9 cellular contexts compared by ENCODE assay signal in the genomic region with DNA sequence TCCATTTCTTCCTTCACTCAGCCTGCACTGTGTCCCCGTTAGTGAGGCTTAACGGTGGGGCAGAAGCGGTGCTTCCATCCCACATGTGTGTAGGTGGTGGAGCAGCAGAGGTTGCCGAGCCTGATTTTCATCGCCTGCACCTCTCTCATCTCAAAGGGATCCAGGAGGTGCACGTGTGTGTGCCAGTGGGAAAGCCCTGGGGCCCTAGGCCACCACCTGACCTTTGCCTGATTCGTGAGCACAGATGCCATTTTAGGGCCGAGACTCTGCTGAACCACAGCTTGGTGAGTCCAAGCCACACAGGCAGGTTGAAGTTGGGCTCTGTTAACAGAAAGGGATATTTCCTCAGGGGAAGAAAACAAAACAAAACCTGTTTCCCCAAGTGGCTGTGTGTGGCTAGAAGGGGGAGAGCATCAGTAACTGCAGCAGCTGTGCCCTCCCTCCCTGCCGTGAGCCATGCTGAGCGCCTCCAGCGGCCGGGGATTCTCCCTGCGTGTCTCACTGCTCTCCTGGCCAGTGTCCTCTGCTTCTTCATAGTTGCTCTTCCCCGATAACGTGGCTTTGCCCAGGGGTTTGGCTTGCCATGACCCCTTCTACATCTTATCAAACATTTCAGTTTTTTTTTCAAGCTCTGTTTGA.
A peak's percentile ranks its signal among the peaks of the same experiment; 100 is the strongest.
DNase-seq lines count a peak whose midpoint lies in the region; ATAC-seq and TF ChIP-seq lines count a peak whose summit lies in the region.
"Had no signal": no experiment of that assay in that cellular context is flagged by ENCODE, and none has a peak within 500 bp of the region (broad histone marks: within the 10 kb centered on the region; RNA-seq: fewer than 3 reads in every experiment).

No MANE protein-coding gene starts in this region.

- TF ChIP-seq CTCF in activated B cell treated with CpG ODN at 0.5 μM for 24 hours (IDR thresholded peaks at IDR 0.05): no peak

- POLR2A ChIA-PET in activated B cell treated with CpG ODN at 0.5 μM for 24 hours (lab: Charles Lee): interaction anchor here (1.6 to 2.3 kb wide), 2 partner anchors 82 to 83 kb away, joined by 4 to 10 read pairs; a partner anchor contains a TSS

- peak overlapping the region; percentile 46 for H3K27ac Mint-ChIP-seq in activated B cell treated with CpG ODN at 0.5 μM for 24 hours
- no peak overlapping the region for H3K27ac Mint-ChIP-seq in memory B cell
- no peak overlapping the region for H3K27ac Mint-ChIP-seq in T-helper 2 cell treated with Interferon-gamma antibody and Interleukin-4, amounts not matched to agents 5 μg/mL and 100 μg/mL, for 36 hours

- H3K4me3 Mint-ChIP-seq in activated B cell treated with CpG ODN at 0.5 μM for 24 hours (peak overlapping the region; percentile 4), memory B cell (no peak overlapping the region)
- H3K4me3 Mint-ChIP-seq in T-helper 2 cell treated with Interferon-gamma antibody and Interleukin-4, amounts not matched to agents 5 μg/mL and 100 μg/mL, for 36 hours: no peak overlapping the region

- peak; percentile 65 to 71 for DNase-seq in NCI-H2081 (lab: John Stamatoyannopoulos, UW)
- no peak for DNase-seq in NCI-H2081 treated with DMSO at 0.1 percent for 48 hours (lab: John Stamatoyannopoulos, UW)
- no peak for DNase-seq in activated B cell treated with CpG ODN at 0.5 μM for 24 hours
- no peak for DNase-seq in memory B cell (ENCODE audit: low spot score in 2 of 2)
- DNase-seq in T-helper 2 cell treated with Interferon-gamma antibody and Interleukin-4, amounts not matched to agents 5 μg/mL and 100 μg/mL, for 36 hours (ENCODE audit: low spot score): no peak
- no peak for DNase-seq in T-helper 9 cell
- no peak for DNase-seq in left colon

- H3K27me3 Mint-ChIP-seq in activated B cell treated with CpG ODN at 0.5 μM for 24 hours: no peaks in the 10 kb centered on the region
- H3K27me3 Mint-ChIP-seq in memory B cell: no peaks in the 10 kb centered on the region
- no peaks in the 10 kb centered on the region for H3K27me3 Mint-ChIP-seq in T-helper 2 cell treated with Interferon-gamma antibody and Interleukin-4, amounts not matched to agents 5 μg/mL and 100 μg/mL, for 36 hours (ENCODE audit: low read depth)

- intact Hi-C loops in activated B cell treated with CpG ODN at 0.5 μM for 24 hours (cut with micrococcal nuclease): loop anchor here (5.0 kb wide), 3 partner anchors 50 to 115 kb away; no protein-coding TSS in a partner anchor
- intact Hi-C loops in left colon (cut with DNase I, micrococcal nuclease): no loop called here

- CTCF ChIA-PET in activated B cell treated with CpG ODN at 0.5 μM for 24 hours (lab: Charles Lee): interaction anchor here (0.7 to 2.5 kb wide), 9 partner anchors 19 to 117 kb away, joined by 3 to 11 read pairs (median 5); a partner anchor contains a TSS

- H3K9me3 Mint-ChIP-seq in activated B cell treated with CpG ODN at 0.5 μM for 24 hours (peaks cover 3% of the 10 kb centered on the region), memory B cell (peaks cover 5% of the 10 kb centered on the region)
- H3K9me3 Mint-ChIP-seq in T-helper 2 cell treated with Interferon-gamma antibody and Interleukin-4, amounts not matched to agents 5 μg/mL and 100 μg/mL, for 36 hours: peaks cover 8% of the 10 kb centered on the region

- ATAC-seq in HG02678 (IDR thresholded peaks at IDR 0.05; ENCODE audit: unreplicated experiment): peak; percentile 93
- ATAC-seq in activated B cell treated with CpG ODN at 0.5 μM for 24 hours (ENCODE audit: low read depth): peak; percentile 91
- peak; percentile 55 for ATAC-seq in memory B cell (ENCODE audit: low read depth)
- no peak for ATAC-seq in left colon
- ATAC-seq: A549 had no signal

- H3K4me1 Mint-ChIP-seq in activated B cell treated with CpG ODN at 0.5 μM for 24 hours (peaks cover 45% of the 10 kb centered on the region), memory B cell (peaks cover 21% of the 10 kb centered on the region)
- no peaks in the 10 kb centered on the region for H3K4me1 Mint-ChIP-seq in T-helper 2 cell treated with Interferon-gamma antibody and Interleukin-4, amounts not matched to agents 5 μg/mL and 100 μg/mL, for 36 hours (ENCODE audit: low read depth)

- peaks cover 43% of the 10 kb centered on the region for H3K36me3 Mint-ChIP-seq in activated B cell treated with CpG ODN at 0.5 μM for 24 hours (ENCODE audit: low read depth)
- H3K36me3 Mint-ChIP-seq in memory B cell: peaks cover 25% of the 10 kb centered on the region
- peaks cover 13% of the 10 kb centered on the region for H3K36me3 Mint-ChIP-seq in T-helper 2 cell treated with Interferon-gamma antibody and Interleukin-4, amounts not matched to agents 5 μg/mL and 100 μg/mL, for 36 hours (ENCODE audit: low read depth)

Comparison
In these comparisons a context has a peak if more than half of its experiments do, and no peak if none do; other contexts are left out.
1. DNase-seq: peak in NCI-H2081 (2 of 2); none in NCI-H2081 treated with DMSO at 0.1 percent for 48 hours (single experiment), activated B cell treated with CpG ODN at 0.5 μM for 24 hours (single experiment), memory B cell (0 of 2), T-helper 2 cell treated with Interferon-gamma antibody and Interleukin-4, amounts not matched to agents 5 μg/mL and 100 μg/mL, for 36 hours (single experiment), T-helper 9 cell (single experiment) and left colon (0 of 2).